Comparison of ENCODE assay signal across 1 cellular context in the genomic region with DNA sequence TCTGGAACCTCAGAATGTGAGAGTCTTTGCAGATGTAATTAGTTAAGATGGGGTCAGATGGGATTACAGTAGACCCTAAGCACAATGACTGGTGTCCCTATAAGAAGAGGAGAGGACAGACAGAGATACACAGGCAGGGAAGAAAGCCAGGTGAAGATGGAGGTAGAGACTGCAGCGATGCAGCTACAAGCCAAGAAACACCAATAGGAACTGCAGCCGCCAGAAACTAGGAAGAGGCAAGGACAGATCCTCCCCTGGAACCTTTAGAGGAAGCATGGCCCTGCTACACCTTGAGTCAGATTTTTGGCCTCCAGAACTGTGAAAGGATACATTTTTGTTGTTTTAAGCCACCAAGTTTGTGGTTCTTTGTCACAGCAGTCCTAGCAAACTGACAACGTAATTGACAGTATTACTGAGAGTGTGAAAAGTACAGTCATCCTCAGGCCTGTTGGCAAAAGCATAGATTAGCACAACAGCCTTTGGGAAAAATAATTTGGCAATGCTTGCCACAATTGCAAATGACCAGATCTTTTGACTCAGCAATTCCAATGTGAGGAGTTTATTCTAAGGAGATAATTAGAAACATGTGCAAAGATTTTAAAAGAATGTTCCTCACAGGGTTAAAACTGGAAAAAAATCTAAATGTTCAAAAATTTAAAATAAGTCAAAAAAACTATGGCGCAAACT.
A peak's percentile ranks its signal among the peaks of the same experiment; 100 is the strongest.
TF ChIP-seq lines count a peak whose summit lies in the region.

No MANE protein-coding gene starts in this region.

TF ChIP-seq in H1, 55 proteins besides CTCF, POLR2A, EP300 and RAD21:
- TF ChIP-seq, protein P1, sequence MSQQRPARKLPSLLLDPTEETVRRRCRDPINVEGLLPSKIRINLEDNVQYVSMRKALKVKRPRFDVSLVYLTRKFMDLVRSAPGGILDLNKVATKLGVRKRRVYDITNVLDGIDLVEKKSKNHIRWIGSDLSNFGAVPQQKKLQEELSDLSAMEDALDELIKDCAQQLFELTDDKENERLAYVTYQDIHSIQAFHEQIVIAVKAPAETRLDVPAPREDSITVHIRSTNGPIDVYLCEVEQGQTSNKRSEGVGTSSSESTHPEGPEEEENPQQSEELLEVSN (IDR thresholded peaks at IDR 0.05), result 0 out of 2 replicates have a peak, but pooled peaks have one; percentile 16
- no peak for TF ChIP-seq NRF1 (IDR thresholded peaks at IDR 0.05; ENCODE audit: low read depth, low read length)
